In the genomic region with DNA sequence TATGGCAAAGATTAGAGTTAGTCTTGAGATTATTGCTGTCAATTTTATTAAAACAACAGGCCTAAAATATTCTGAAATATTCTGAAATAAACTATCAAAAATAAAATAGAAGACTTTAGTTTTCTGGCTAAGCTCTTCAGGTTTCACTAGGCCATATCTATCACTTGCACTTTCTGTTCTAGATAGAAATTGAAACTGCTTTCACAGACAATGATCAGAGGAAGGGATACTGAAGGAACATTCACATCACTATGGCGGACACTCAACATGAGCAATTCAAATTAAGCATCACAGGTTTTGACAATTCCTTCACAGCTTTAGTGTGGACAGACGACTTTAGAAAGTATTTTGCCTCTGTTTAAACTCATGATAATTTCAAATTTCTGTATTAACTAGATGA, we compare ENCODE assay signal across 25 cellular contexts.
"Had no signal": no experiment of that assay in that cellular context is flagged by ENCODE, and none has a peak within 500 bp of the region (broad histone marks: within the 10 kb centered on the region; RNA-seq: fewer than 3 reads in every experiment).

No MANE protein-coding gene starts in this region.

- H3K36me3 ChIP-seq: esophagus squamous epithelium, left ventricle myocardium inferior, neural progenitor cell, right atrium auricular region, suprapubic skin, tibial artery had no signal

- H3K79me2 ChIP-seq: parathyroid adenoma had no signal

- H3K4me3 ChIP-seq: esophagus squamous epithelium, left ventricle myocardium inferior, lung, neural progenitor cell, right atrium auricular region, suprapubic skin, tibial artery had no signal

- H3K36me3 Mint-ChIP-seq: activated naive CD8-positive, alpha-beta T cell; natural killer cell; neural progenitor cell had no signal

- H3K27ac Mint-ChIP-seq: activated naive CD8-positive, alpha-beta T cell; natural killer cell; neural progenitor cell had no signal

- H3K4me2 ChIP-seq: neural progenitor cell had no signal

- H3K9ac ChIP-seq: neural progenitor cell, parathyroid adenoma had no signal

- DNase-seq: activated CD4-positive, alpha-beta T cell treated with anti-CD3 and anti-CD28 coated beads for 4 hours; activated CD4-positive, alpha-beta T cell treated with anti-CD3 and anti-CD28 coated beads, Interleukin-2, amount 50 U/mL, for 4 hours; activated CD8-positive, alpha-beta memory T cell treated with anti-CD3 and anti-CD28 coated beads for 24 hours; activated effector memory CD4-positive, alpha-beta T cell treated with Interleukin-2 at 50 U/mL for 16 hours; activated naive CD4-positive, alpha-beta T cell treated with Interleukin-2 at 50 U/mL for 16 hours; anterior cingulate cortex; dermis blood vessel endothelial cell; effector CD4-positive, alpha-beta T cell; esophagus squamous epithelium; left ventricle myocardium inferior; mesendoderm; natural killer cell; occipital lobe; stimulated activated CD4-positive, alpha-beta T cell treated with anti-CD3 and anti-CD28 coated beads, Interleukin-15, amount 100 ng/mL, for 24 hours; stimulated activated naive CD4-positive, alpha-beta T cell; tibial artery had no signal

- H3K9me3 ChIP-seq: esophagus squamous epithelium, tibial artery had no signal

- H3K4me1 Mint-ChIP-seq: natural killer cell, neural progenitor cell had no signal

- H3K27me3 Mint-ChIP-seq: activated naive CD8-positive, alpha-beta T cell had no signal

- H2AFZ ChIP-seq: neural progenitor cell, parathyroid adenoma had no signal

- H3K4me3 Mint-ChIP-seq: activated naive CD8-positive, alpha-beta T cell; natural killer cell; neural progenitor cell had no signal

- H3K27ac ChIP-seq: epithelial cell of prostate, esophagus squamous epithelium, left ventricle myocardium inferior, neural progenitor cell, parathyroid adenoma, right atrium auricular region, suprapubic skin, tibial artery, VCaP had no signal

- FAIRE-seq: endometrium had no signal

- ATAC-seq: natural killer cell had no signal

- H3K27me3 ChIP-seq: esophagus squamous epithelium, neural progenitor cell, right atrium auricular region, suprapubic skin, tibial artery had no signal

- H3K4me1 ChIP-seq: esophagus squamous epithelium, left ventricle myocardium inferior, neural progenitor cell, parathyroid adenoma, right atrium auricular region, suprapubic skin, tibial artery had no signal
